Comparison of ENCODE assay signal across 11 cellular contexts in the genomic region with DNA sequence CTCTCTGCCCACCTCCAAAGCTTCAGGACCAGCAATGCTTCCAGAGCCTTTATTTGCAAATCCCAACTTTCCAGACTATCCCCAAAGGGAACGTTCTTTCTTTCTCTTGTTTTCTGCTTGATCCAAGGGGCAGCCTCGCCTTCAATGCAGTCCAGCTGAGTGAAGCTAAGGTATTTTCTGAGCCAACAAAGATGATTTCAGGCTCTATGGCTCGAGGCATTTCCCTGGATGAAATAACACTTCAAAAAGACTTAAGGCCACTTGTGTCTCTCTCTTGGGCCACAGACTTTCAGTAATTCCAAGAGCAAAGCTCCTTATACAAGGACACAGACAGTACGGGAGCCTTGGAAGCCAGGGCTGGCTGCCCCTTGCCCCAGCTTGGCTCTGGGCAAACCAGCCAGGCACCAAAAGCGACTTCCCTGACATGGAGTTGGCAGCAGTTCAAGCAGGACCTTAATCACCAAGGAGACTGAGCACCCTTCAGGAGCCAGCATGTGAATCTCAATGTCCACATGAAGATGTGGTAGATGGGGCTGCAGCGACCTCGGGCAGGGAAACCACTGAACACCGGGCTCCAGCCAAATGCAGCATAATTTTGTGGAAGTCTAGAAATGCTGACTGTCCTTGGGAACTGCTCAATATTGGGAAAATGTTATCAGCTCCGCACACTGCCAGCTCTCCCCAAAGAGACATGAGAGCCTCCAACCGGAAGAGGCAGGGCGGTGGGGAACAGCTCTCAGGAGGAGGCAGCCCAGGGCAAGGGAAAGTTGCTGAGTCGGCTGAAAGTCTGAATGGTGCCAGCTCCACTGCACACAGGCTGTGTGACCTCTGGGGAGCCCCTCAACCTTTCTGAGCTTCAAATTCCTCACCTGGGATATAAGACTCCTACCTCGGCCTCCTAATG. TPM values are rescaled to one million over a fixed set of nuclear protein-coding genes. Genes with fewer than 3 reads are reported as not detected.
DNase-seq lines count a peak whose midpoint lies in the region; ATAC-seq lines count a peak whose summit lies in the region.
"Had no signal": no experiment of that assay in that cellular context is flagged by ENCODE, and none has a peak within 500 bp of the region (broad histone marks: within the 10 kb centered on the region; RNA-seq: fewer than 3 reads in every experiment).

No MANE protein-coding gene starts in this region.

- H3K27ac ChIP-seq in SK-N-MC: peak overlapping the region; percentile 91

- ATAC-seq in left cardiac atrium (peak; percentile 34 to 72), HG03039 (IDR thresholded peaks at IDR 0.05; ENCODE audit: unreplicated experiment) (no peak)
- ATAC-seq: CD8-positive, alpha-beta T cell had no signal

- peak overlapping the region; percentile 58 for H3K4me3 ChIP-seq in SK-N-MC

- intact Hi-C loops in left cardiac atrium (cut with DNase I): no loop called here

- no peaks in the 10 kb centered on the region for H3K36me3 ChIP-seq in SK-N-MC (ENCODE audit: insufficient read depth, low read length)

- peak overlapping the region; percentile 41 for H3K9ac ChIP-seq in SK-N-MC (ENCODE audit: insufficient read length)

- DNase-seq in DMS79 treated with DMSO at 0.1 percent for 48 hours (lab: John Stamatoyannopoulos, UW): peak; percentile 81
- no peak for DNase-seq in SK-N-MC (ENCODE audit: low read depth, low spot score)
- peak; percentile 48 for DNase-seq in left cardiac atrium
- DNase-seq in renal cortical epithelial cell (ENCODE audit: low read depth): peak; percentile 57
- DNase-seq in DMS53 treated with DMSO at 0.1 percent for 48 hours (lab: John Stamatoyannopoulos, UW; ENCODE audit: unreplicated experiment): no peak
- no peak for DNase-seq in NCI-H187 treated with DMSO at 0.1 percent for 48 hours (lab: John Stamatoyannopoulos, UW)
- DNase-seq in NCI-H2081 (lab: John Stamatoyannopoulos, UW): no peak
- DNase-seq: activated T-cell treated with anti-CD3 and anti-CD28 coated beads, Interleukin-2, amount 50 U/mL, for 24 hours; CD8-positive, alpha-beta T cell; NCI-H1092 treated with DMSO at 0.1 percent for 48 hours had no signal

- H3K9me3 ChIP-seq in SK-N-MC (ENCODE audit: low read depth, low read length): no peaks in the 10 kb centered on the region

RNA-seq across cellular contexts. Expression of gene TK2, which starts 39.0 kb away (rescaled TPM):
- total RNA-seq in left cardiac atrium (10 to 100 TPM; 22.3 to 28.2 TPM), renal cortical epithelial cell (62.8 and 69.1 TPM in 2 replicates)

RNA-seq across cellular contexts. Expression of gene CKLF, which starts 41.4 kb away (rescaled TPM):
- total RNA-seq in left cardiac atrium (10 to 100 TPM; 15.8 to 22.5 TPM), renal cortical epithelial cell (69.3 and 234 TPM in 2 replicates)

RNA-seq across cellular contexts. Expression of gene CMTM1, which starts 55.3 kb away (rescaled TPM):
- total RNA-seq in left cardiac atrium: 1 to 10 TPM; 1.3 to 3.0 TPM
- total RNA-seq in renal cortical epithelial cell: 2.8 and 6.2 TPM in 2 replicates

Comparison
In these comparisons a context has a peak if more than half of its experiments do, and no peak if none do; other contexts are left out.
1. DNase-seq: peak in DMS79 treated with DMSO at 0.1 percent for 48 hours (single experiment), left cardiac atrium (single experiment) and renal cortical epithelial cell (single experiment); none in SK-N-MC (single experiment), DMS53 treated with DMSO at 0.1 percent for 48 hours (single experiment), NCI-H187 treated with DMSO at 0.1 percent for 48 hours (single experiment) and NCI-H2081 (0 of 2).